ENCODE assay signal across 18 cellular contexts in genomic region chr11:87019582-87020271, GRCh38. TPM values are rescaled to one million over a fixed set of nuclear protein-coding genes. Genes with fewer than 3 reads are reported as not detected.
DNase-seq lines count a peak whose midpoint lies in the region; ATAC-seq and TF ChIP-seq lines count a peak whose summit lies in the region.
"Had no signal": no experiment of that assay in that cellular context is flagged by ENCODE, and none has a peak within 500 bp of the region (broad histone marks: within the 10 kb centered on the region; RNA-seq: fewer than 3 reads in every experiment).

No MANE protein-coding gene starts in this region.

- H3K4ac ChIP-seq in H9 (ENCODE audit: low read depth, low read length) = no peak overlapping the region

- no peak overlapping the region for H2BK5ac ChIP-seq in H9 (ENCODE audit: insufficient read length, low read length)

- H2BK12ac ChIP-seq in H9 (ENCODE audit: insufficient read length, low read depth, low read length) = no peak overlapping the region

- no peak overlapping the region for H4K8ac ChIP-seq in H9 (replicated peaks; ENCODE audit: insufficient read length, low read depth, low read length)

- H3K56ac ChIP-seq in H9 (ENCODE audit: insufficient read length, low read depth, low read length) = no peak overlapping the region

- peaks cover 0 to 23% (median 12%) of the 10 kb centered on the region in 9 donors for H3K4me1 ChIP-seq in heart right ventricle
- no peaks in the 10 kb centered on the region for H3K4me1 ChIP-seq in upper lobe of right lung
- no peaks in the 10 kb centered on the region for H3K4me1 ChIP-seq in CD4-positive, alpha-beta memory T cell (ENCODE audit: insufficient read depth, low read length)
- no peaks in the 10 kb centered on the region; the same call in 1 of the 2 replicates for H3K4me1 ChIP-seq in H9 (ENCODE audit: insufficient read depth, low read length)

- intact Hi-C loops in heart right ventricle (cut with DNase I) (no loop called here), cardiac septum (cut with DNase I) (no loop called here), upper lobe of right lung (cut with DNase I) (no loop called here)
- intact Hi-C loops in CD4-positive, alpha-beta memory T cell (cut with micrococcal nuclease) = no loop called here

- no peaks in the 10 kb centered on the region for H3K9me3 ChIP-seq in heart right ventricle
- H3K9me3 ChIP-seq in upper lobe of right lung = no peaks in the 10 kb centered on the region
- no peaks in the 10 kb centered on the region for H3K9me3 ChIP-seq in CD4-positive, alpha-beta memory T cell (ENCODE audit: control insufficient read depth in 1 of 2, low read length in 2 of 2)
- H3K9me3 ChIP-seq in H9 (ENCODE audit: control insufficient read depth, low read depth, low read length) = peaks cover 7% of the 10 kb centered on the region
- H3K9me3 ChIP-seq: spleen had no signal

- no peak overlapping the region for H2BK120ac ChIP-seq in H9 (ENCODE audit: low read depth, low read length, poor library complexity, severe bottlenecking)

- H3K27ac ChIP-seq in heart right ventricle (peak overlapping the region in 8 of 10 donors; percentile 36 to 77 (median 61)), upper lobe of right lung (peak overlapping the region; percentile 43), H9 (ENCODE audit: insufficient read length, low read depth, low read length) (no peak overlapping the region)
- no peak overlapping the region for H3K27ac ChIP-seq in CD4-positive, alpha-beta memory T cell (ENCODE audit: low read depth, low read length)

- H3K4me3 ChIP-seq in heart right ventricle (no peak overlapping the region), choroid plexus epithelial cell (ENCODE audit: low read depth, low read length) (no peak overlapping the region), upper lobe of right lung (no peak overlapping the region)
- no peak overlapping the region for H3K4me3 ChIP-seq in CD4-positive, alpha-beta memory T cell (ENCODE audit: low read length in 2 of 2)
- H3K4me3 ChIP-seq: spleen had no signal

- H3K4me3 Mint-ChIP-seq in CD4-positive, alpha-beta memory T cell = no peak overlapping the region
- no peak overlapping the region for H3K4me3 Mint-ChIP-seq in H9
- H3K4me3 Mint-ChIP-seq: effector memory CD8-positive, alpha-beta T cell; IgD-negative memory B cell had no signal

- H3K27ac Mint-ChIP-seq in CD4-positive, alpha-beta memory T cell = no peak overlapping the region
- H3K27ac Mint-ChIP-seq in H9 = peak overlapping the region in 1 of 3 experiments; percentile 12; a peak in 1 of 7 replicates
- H3K27ac Mint-ChIP-seq: effector memory CD8-positive, alpha-beta T cell; IgD-negative memory B cell had no signal

- TF ChIP-seq CTCF in heart right ventricle (IDR thresholded peaks at IDR 0.05) (no peak), choroid plexus epithelial cell (conservative IDR thresholded peaks at IDR 0.05; ENCODE audit: low read depth, low read length) (no peak), upper lobe of right lung (IDR thresholded peaks at IDR 0.05) (no peak), H9 (conservative IDR thresholded peaks at IDR 0.05) (no peak)

- H3K9me3 Mint-ChIP-seq in CD4-positive, alpha-beta memory T cell = no peaks in the 10 kb centered on the region
- H3K9me3 Mint-ChIP-seq in H9 = peaks cover 4 to 11% of the 10 kb centered on the region in 2 experiments; a peak in 4 of 5 replicates
- H3K9me3 Mint-ChIP-seq: effector memory CD8-positive, alpha-beta T cell; IgD-negative memory B cell had no signal

- no peaks in the 10 kb centered on the region for H4K20me1 ChIP-seq in H9 (ENCODE audit: control insufficient read depth, insufficient read depth, insufficient read length)

- H3K4me2 ChIP-seq in H9 (ENCODE audit: insufficient read depth, insufficient read length, low read length) = no peak overlapping the region

- no peak overlapping the region for H3T11ph ChIP-seq in H9 (ENCODE audit: low read length)

- POLR2A ChIA-PET in CD4-positive, alpha-beta memory T cell (lab: Charles Lee; ENCODE audit: partially characterized antibody) = no interaction called here

- H3K14ac ChIP-seq in H9 (ENCODE audit: insufficient read depth, low read length) = no peak overlapping the region

- no peak for DNase-seq in heart right ventricle
- DNase-seq in cardiac septum (ENCODE audit: low spot score) = no peak
- DNase-seq in choroid plexus epithelial cell (ENCODE audit: low read depth) = peak; percentile 12
- DNase-seq in lung microvascular endothelial cell (ENCODE audit: low read depth in 2 of 2) = peak; percentile 28 to 57
- DNase-seq in upper lobe of right lung = no peak
- no peak for DNase-seq in CD4-positive, alpha-beta memory T cell
- no peak for DNase-seq in H9
- DNase-seq: activated naive CD4-positive, alpha-beta T cell treated with Interleukin-2 at 50 U/mL for 16 hours; C1 segment of cervical spinal cord; effector memory CD8-positive, alpha-beta T cell; GDM1; hippocampal formation; NCI-H2029 treated with DMSO at 0.1 percent for 48 hours; NCI-H446 treated with DMSO at 0.1 percent for 48 hours; spleen; stimulated activated CD4-positive, alpha-beta T cell treated with anti-CD3 and anti-CD28 coated beads, Interleukin-4, amount 100 ng/mL, for 4 hours had no signal

- CTCF ChIA-PET in CD4-positive, alpha-beta memory T cell (lab: Charles Lee; ENCODE audit: partially characterized antibody) = no interaction called here

- no peaks in the 10 kb centered on the region for H3K23me2 ChIP-seq in H9 (ENCODE audit: insufficient read length, low read depth, low read length, poor library complexity, severe bottlenecking)

- H3K27me3 ChIP-seq in heart right ventricle (no peaks in the 10 kb centered on the region), upper lobe of right lung (no peaks in the 10 kb centered on the region), H9 (ENCODE audit: insufficient read depth, low read length) (no peaks in the 10 kb centered on the region; the same call in 1 of the 2 replicates)
- H3K27me3 ChIP-seq in CD4-positive, alpha-beta memory T cell (ENCODE audit: insufficient read depth, low read length) = no peaks in the 10 kb centered on the region
- H3K27me3 ChIP-seq: spleen had no signal

- H3K36me3 Mint-ChIP-seq in CD4-positive, alpha-beta memory T cell = no peaks in the 10 kb centered on the region
- H3K36me3 Mint-ChIP-seq in H9 (ENCODE audit: insufficient read depth in 1 of 3, low read depth in 3 of 3) = peaks cover 3 to 15% (median 7%) of the 10 kb centered on the region in 3 experiments; a peak in 5 of 7 replicates

- H3K79me1 ChIP-seq in H9 (ENCODE audit: insufficient read depth, low read depth, low read length, poor library complexity, severe bottlenecking) = no peaks in the 10 kb centered on the region

- H2AFZ ChIP-seq in H9 (ENCODE audit: low read length) = no peak overlapping the region

- no peak overlapping the region for H4K91ac ChIP-seq in H9 (ENCODE audit: insufficient read length, low read depth, low read length)

- WGBS in heart right ventricle, 2 donors = 46 to 50% methylated on average over 1 of the region's 1 CpG
- no CpG with 5 or more reads among the region's 1 CpG for WGBS in H9 (ENCODE audit: extremely low coverage, insufficient read length, low lambda C conversion rate)

- no peaks in the 10 kb centered on the region for H3K4me1 Mint-ChIP-seq in CD4-positive, alpha-beta memory T cell
- peaks cover 9 to 13% of the 10 kb centered on the region in 2 experiments; a peak in 3 of 4 replicates for H3K4me1 Mint-ChIP-seq in H9
- H3K4me1 Mint-ChIP-seq: IgD-negative memory B cell had no signal

- H3K23ac ChIP-seq in H9 (ENCODE audit: insufficient read length, low read depth, low read length) = no peak overlapping the region

- no peak overlapping the region for H2AK5ac ChIP-seq in H9 (ENCODE audit: insufficient read length, low read length)

- H2BK20ac ChIP-seq in H9 (ENCODE audit: low read depth, low read length, poor library complexity, severe bottlenecking) = no peak overlapping the region

- H3K27me3 Mint-ChIP-seq in CD4-positive, alpha-beta memory T cell = peaks cover 4 to 8% of the 10 kb centered on the region in 2 donors
- H3K27me3 Mint-ChIP-seq in H9 (ENCODE audit: low read depth) = no peaks in the 10 kb centered on the region

- H3K18ac ChIP-seq in H9 (ENCODE audit: insufficient read length, low read depth, low read length) = no peak overlapping the region

- H3K36me3 ChIP-seq in heart right ventricle (no peaks in the 10 kb centered on the region), upper lobe of right lung (no peaks in the 10 kb centered on the region)
- no peaks in the 10 kb centered on the region for H3K36me3 ChIP-seq in CD4-positive, alpha-beta memory T cell (ENCODE audit: insufficient read depth, low read length)
- H3K36me3 ChIP-seq: spleen had no signal

- no peaks in the 10 kb centered on the region for H3K79me2 ChIP-seq in H9 (ENCODE audit: insufficient read depth, low read length)

- ATAC-seq in heart right ventricle (peak in 3 of 8 donors; percentile 28 to 61 (median 29)), upper lobe of right lung (no peak), GM18861 (IDR thresholded peaks at IDR 0.05; ENCODE audit: unreplicated experiment) (no peak)
- ATAC-seq: effector memory CD8-positive, alpha-beta T cell had no signal

- H4K5ac ChIP-seq in H9 (ENCODE audit: insufficient read length, low read depth, low read length) = no peak overlapping the region

- H2BK15ac ChIP-seq in H9 (ENCODE audit: low read depth, low read length) = no peak overlapping the region

- no peak overlapping the region for H3K9ac ChIP-seq in H9 (ENCODE audit: extremely low read depth, insufficient read length, low read length)

RNA-seq across cellular contexts. Expression of gene TMEM135, which starts 18.0 kb away (rescaled TPM):
- total RNA-seq in heart right ventricle (10 to 100 TPM; 12.0 to 28.6 (median 17.5) TPM), cardiac septum (6.4 TPM), lung microvascular endothelial cell (14.9 and 18.5 TPM in 2 replicates), upper lobe of right lung (24.5 TPM), H9 (2021) (20.9 and 25.2 TPM in 2 replicates)
- polyA plus RNA-seq in heart right ventricle = 1 to 10 TPM; 3.4 to 7.8 TPM
- 10 to 100 TPM in 1 of 2 experiments, 1 to 10 TPM in 1; 9.1 to 11.2 TPM for total RNA-seq in CD4-positive, alpha-beta memory T cell
- 10 to 100 TPM in 1 of 2 donors, 1 to 10 TPM in 1; 6.6 to 12.4 TPM for polyA plus RNA-seq in CD4-positive, alpha-beta memory T cell

Comparison
In these comparisons a context has a peak if more than half of its experiments do, and no peak if none do; other contexts are left out.
1. DNase-seq: peak in choroid plexus epithelial cell (single experiment) and lung microvascular endothelial cell (2 of 2); none in heart right ventricle (0 of 2), cardiac septum (single experiment), upper lobe of right lung (single experiment), CD4-positive, alpha-beta memory T cell (0 of 5) and H9 (single experiment).
2. H3K27ac ChIP-seq: peak in heart right ventricle (8 of 10) and upper lobe of right lung (single experiment); none in CD4-positive, alpha-beta memory T cell (single experiment) and H9 (single experiment).